Comparison of ENCODE assay signal across 9 cellular contexts in the genomic region with DNA sequence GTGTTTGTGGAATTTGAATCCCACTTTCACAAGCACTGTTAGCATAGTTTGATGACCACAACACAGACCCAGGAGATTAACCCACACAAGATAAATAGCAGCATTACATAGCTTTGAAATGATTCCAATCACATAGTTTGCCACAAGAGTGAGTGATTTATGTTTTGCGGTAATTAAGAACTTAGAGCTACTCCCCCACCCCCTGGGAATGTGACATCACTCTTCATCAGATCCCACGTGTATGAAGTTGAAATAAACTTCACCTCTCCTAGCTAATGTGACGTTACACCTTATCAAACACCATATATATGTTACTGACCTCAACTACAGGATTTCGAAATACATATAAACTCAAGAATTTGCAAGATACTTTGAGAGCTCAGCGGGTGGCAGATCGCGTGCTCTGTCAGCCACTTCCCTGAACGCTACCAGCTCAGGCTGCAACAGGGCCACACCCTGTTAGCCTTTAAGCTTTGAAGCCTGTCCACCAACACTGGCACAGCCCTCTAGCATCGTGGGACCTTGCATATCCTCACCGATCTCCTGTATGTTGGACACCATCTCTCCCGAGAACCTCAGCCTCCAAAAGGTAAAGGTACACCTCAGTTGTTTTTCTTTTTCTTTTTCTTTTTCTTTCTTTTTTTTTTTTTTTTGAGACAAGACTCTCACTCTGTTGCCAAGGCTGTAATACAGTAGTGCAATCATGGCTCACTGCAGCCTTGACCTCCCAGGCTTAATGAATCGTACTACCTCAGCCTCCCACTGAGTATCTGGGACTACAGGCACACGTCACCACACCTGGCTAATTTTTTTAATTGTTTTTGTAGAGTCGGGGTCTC. TPM values are rescaled to one million over a fixed set of nuclear protein-coding genes. Genes with fewer than 3 reads are reported as not detected.
DNase-seq lines count a peak whose midpoint lies in the region; ATAC-seq and TF ChIP-seq lines count a peak whose summit lies in the region.
"Had no signal": no experiment of that assay in that cellular context is flagged by ENCODE, and none has a peak within 500 bp of the region (broad histone marks: within the 10 kb centered on the region; RNA-seq: fewer than 3 reads in every experiment).

No MANE protein-coding gene starts in this region.

- no peaks in the 10 kb centered on the region for H3K36me3 ChIP-seq in spleen
- H3K36me3 ChIP-seq: cardiac muscle cell had no signal

- intact Hi-C loops in spleen (cut with DNase I; ENCODE audit: low total_unique reads) = loop anchor here (10.0 kb wide), 1 partner anchor 201 kb away; the partner anchor contains the start of gene NAA35

- peak overlapping the region in 3 of 8 donors; percentile 52 to 99 (median 99) for H3K27ac ChIP-seq in spleen

- no peak for ATAC-seq in GM18519 (IDR thresholded peaks at IDR 0.05; ENCODE audit: low FRiP score, unreplicated experiment)

- peaks cover 8 to 43% (median 22%) of the 10 kb centered on the region in 6 donors for H3K4me1 ChIP-seq in spleen

- TF ChIP-seq CTCF in fibroblast of mammary gland (conservative IDR thresholded peaks at IDR 0.05; ENCODE audit: control insufficient read depth, insufficient read depth, low read depth, low read length) = no peak
- no peak for TF ChIP-seq CTCF in spleen (IDR thresholded peaks at IDR 0.05 in 8 of 11, conservative IDR thresholded peaks at IDR 0.05 in 3 of 11)

- H3K4me3 ChIP-seq in fibroblast of mammary gland (ENCODE audit: control insufficient read depth, low read depth, low read length) (no peak overlapping the region), spleen (peak overlapping the region in 1 of 8 donors; percentile 7)

- 59 to 69% (median 67%) methylated on average over 14 of the region's 14 CpGs for WGBS in spleen, 5 donors

- peaks cover 0 to 6% (median 0%) of the 10 kb centered on the region in 7 donors for H3K27me3 ChIP-seq in spleen (replicated peaks in 1 of 7)
- H3K27me3 ChIP-seq: cardiac muscle cell had no signal

- no peaks in the 10 kb centered on the region for H3K9me3 ChIP-seq in spleen

- no peak for TF ChIP-seq POLR2A in spleen (IDR thresholded peaks at IDR 0.05)

- DNase-seq in stimulated activated naive CD4-positive, alpha-beta T cell treated with Interleukin-2 at 50 U/mL for 16 hours (lab: John Stamatoyannopoulos, UW) = peak; percentile 3
- DNase-seq in stimulated activated naive CD4-positive, alpha-beta T cell (lab: John Stamatoyannopoulos, UW) = no peak
- DNase-seq in SIG-M5 (lab: John Stamatoyannopoulos, UW) (peak; percentile 65), fibroblast of mammary gland (ENCODE audit: low read depth) (peak; percentile 94), spleen (peak; percentile 79), SK-N-DZ (ENCODE audit: low spot score) (no peak)
- no peak for DNase-seq in stimulated activated CD4-positive, alpha-beta T cell treated with anti-CD3 and anti-CD28 coated beads, Interleukin-2, amount 100 ng/mL, for 48 hours

RNA-seq across cellular contexts. Expression of gene AGTPBP1, which starts 1.8 kb away (rescaled TPM):
- 10 to 100 TPM; 46.4 to 83.6 (median 53.3) TPM for total RNA-seq in spleen
- polyA plus RNA-seq in spleen = 1 to 10 TPM; 5.3 to 8.9 (median 7.7) TPM
- 50.6 and 57.3 TPM in 2 replicates for polyA plus RNA-seq in SK-N-DZ (2014; cell fraction: cytosol; rRNA removed)
- polyA plus RNA-seq in SK-N-DZ (2014; cell fraction: nucleus; rRNA removed) = 47.5 and 49.2 TPM in 2 replicates

Comparison
In these comparisons a context has a peak if more than half of its experiments do, and no peak if none do; other contexts are left out.
1. DNase-seq: peak in stimulated activated naive CD4-positive, alpha-beta T cell treated with Interleukin-2 at 50 U/mL for 16 hours (single experiment), SIG-M5 (single experiment), fibroblast of mammary gland (single experiment) and spleen (single experiment); none in stimulated activated naive CD4-positive, alpha-beta T cell (0 of 6), stimulated activated CD4-positive, alpha-beta T cell treated with anti-CD3 and anti-CD28 coated beads, Interleukin-2, amount 100 ng/mL, for 48 hours (0 of 2) and SK-N-DZ (single experiment).